9 cellular contexts compared by ENCODE assay signal in genomic region chr6:33745558-33745957, GRCh38. TPM values are rescaled to one million over a fixed set of nuclear protein-coding genes. Genes with fewer than 3 reads are reported as not detected.
DNase-seq lines count a peak whose midpoint lies in the region; ATAC-seq, FAIRE-seq and TF ChIP-seq lines count a peak whose summit lies in the region.
"Had no signal": no experiment of that assay in that cellular context is flagged by ENCODE, and none has a peak within 500 bp of the region (broad histone marks: within the 10 kb centered on the region; RNA-seq: fewer than 3 reads in every experiment).

No MANE protein-coding gene starts in this region.

- in situ Hi-C loops in astrocyte of the spinal cord (cut with HindIII; ENCODE audit: low sequenced_read_pairs), result no loop called here

- whole genome bisulfite sequencing in spleen, 5 donors, result 76 to 84% (median 81%) methylated on average over 7 of the region's 7 CpGs
- 44 to 66% (median 64%) methylated on average over 7 of the region's 7 CpGs for WGBS in small intestine, 3 donors

- ATAC-seq in left lobe of liver, result peak; percentile 35
- no peak for ATAC-seq in GM18511 (IDR thresholded peaks at IDR 0.05; ENCODE audit: unreplicated experiment)
- ATAC-seq: natural killer cell had no signal

- H3K4me3 ChIP-seq in HUES48 (ENCODE audit: low read depth, low read length) (no peak overlapping the region), astrocyte of the spinal cord (ENCODE audit: low read depth, low read length) (no peak overlapping the region), spleen (peak overlapping the region in 4 of 8 donors; percentile 23 to 58 (median 31)), small intestine (ENCODE audit: low read depth in 1 of 2, low read length in 2 of 2) (no peak overlapping the region)

- no peak for FAIRE-seq in small intestine (lab: Jason Lieb, UNC)

- DNase-seq in astrocyte of the spinal cord (ENCODE audit: low read depth, low spot score) (peak; percentile 17), left lobe of liver (ENCODE audit: low spot score) (no peak), spleen (no peak), SK-N-DZ (ENCODE audit: low spot score) (no peak), small intestine (no peak)
- DNase-seq: activated CD4-positive, alpha-beta T cell treated with anti-CD3 and anti-CD28 coated beads, Interleukin-2, amount 10 ng/mL, durations not matched to agents 24 days and 14 days; natural killer cell had no signal

- H3K9me3 ChIP-seq in HUES48 (ENCODE audit: control insufficient read depth, insufficient read depth, low read length), result no peaks in the 10 kb centered on the region
- no peaks in the 10 kb centered on the region for H3K9me3 ChIP-seq in spleen
- no peaks in the 10 kb centered on the region for H3K9me3 ChIP-seq in small intestine (ENCODE audit: control insufficient read depth, low read depth)

- H3K27ac ChIP-seq in HUES48 (ENCODE audit: low read depth, low read length) (peak overlapping the region; percentile 24), spleen (peak overlapping the region in 7 of 8 donors; percentile 26 to 78 (median 67)), small intestine (ENCODE audit: low read depth in 1 of 2, low read length in 1 of 2) (peak overlapping the region in 1 of 2 donors; percentile 86)

- TF ChIP-seq CTCF in astrocyte of the spinal cord (IDR thresholded peaks at IDR 0.05; ENCODE audit: low read depth, low read length) (no peak), spleen (IDR thresholded peaks at IDR 0.05 in 8 of 11, conservative IDR thresholded peaks at IDR 0.05 in 3 of 11) (no peak)

- H3K27me3 ChIP-seq in HUES48 (ENCODE audit: control insufficient read depth, insufficient read depth, low read length) (no peaks in the 10 kb centered on the region; the same call in 1 of the 2 replicates), spleen (replicated peaks in 1 of 7) (peaks cover 0 to 23% (median 0%) of the 10 kb centered on the region in 7 donors), small intestine (ENCODE audit: control insufficient read depth in 2 of 2, insufficient read depth in 2 of 2, low read length in 2 of 2) (no peaks in the 10 kb centered on the region)

- no peak for TF ChIP-seq POLR2A in spleen (IDR thresholded peaks at IDR 0.05)

- H3K36me3 ChIP-seq in HUES48 (ENCODE audit: control insufficient read depth, insufficient read depth, low read length) (no peaks in the 10 kb centered on the region), spleen (no peaks in the 10 kb centered on the region), small intestine (ENCODE audit: control insufficient read depth in 2 of 2, insufficient read depth in 2 of 2, low read length in 2 of 2) (no peaks in the 10 kb centered on the region)

- H3K4me1 ChIP-seq in HUES48 (ENCODE audit: control insufficient read depth, insufficient read depth, low read length) (peaks cover 25% of the 10 kb centered on the region), spleen (peaks cover 0 to 35% (median 19%) of the 10 kb centered on the region in 6 donors), small intestine (ENCODE audit: control insufficient read depth in 2 of 2, insufficient read depth in 1 of 2, low read depth in 1 of 2, low read length in 1 of 2) (no peaks in the 10 kb centered on the region)

- H3K9ac ChIP-seq in HUES48 (ENCODE audit: low read depth, low read length), result no peak overlapping the region

- intact Hi-C loops in spleen (cut with DNase I; ENCODE audit: low total_unique reads), result no loop called here

RNA-seq across cellular contexts. Expression of gene IP6K3, which starts 1.1 kb away (rescaled TPM):
- 4.1 TPM for total RNA-seq in left lobe of liver
- 1 to 10 TPM in 6 of 7 donors, under 1 TPM in 1; 0.70 to 5.8 (median 2.7) TPM for total RNA-seq in spleen
- polyA plus RNA-seq in spleen, result under 1 TPM; 0.30 to 0.64 (median 0.36) TPM
- polyA plus RNA-seq in SK-N-DZ (2014; cell fraction: cytosol; rRNA removed), result not detected in 2 replicates
- polyA plus RNA-seq in SK-N-DZ (2014; cell fraction: nucleus; rRNA removed), result not detected in 2 replicates
- 1 to 10 TPM in 1 of 3 donors, under 1 TPM in 2; 0.54 to 1.0 (median 0.89) TPM for polyA plus RNA-seq in small intestine
- total RNA-seq: activated CD4-positive, alpha-beta T cell treated with anti-CD3 and anti-CD28 coated beads, Interleukin-2, amount 10 ng/mL, durations not matched to agents 24 days and 14 days; natural killer cell had no signal

RNA-seq across cellular contexts. Expression of gene UQCC2, which starts 34.1 kb away (rescaled TPM):
- total RNA-seq in left lobe of liver (34.9 TPM), spleen (10 to 100 TPM in 6 of 7 donors, 1 to 10 TPM in 1; 8.7 to 34.8 (median 22.4) TPM)
- polyA plus RNA-seq in spleen (10 to 100 TPM; 58.7 to 77.0 (median 66.4) TPM), small intestine (10 to 100 TPM; 36.5 to 51.7 (median 36.7) TPM)
- polyA plus RNA-seq in SK-N-DZ (2014; cell fraction: cytosol; rRNA removed), result 29.7 and 55.5 TPM in 2 replicates
- polyA plus RNA-seq in SK-N-DZ (2014; cell fraction: nucleus; rRNA removed), result 49.0 and 53.5 TPM in 2 replicates

RNA-seq across cellular contexts. Expression of gene LEMD2, which starts 43.4 kb away (rescaled TPM):
- 20.2 TPM for total RNA-seq in left lobe of liver
- total RNA-seq in spleen, result 10 to 100 TPM; 59.3 to 97.6 (median 71.6) TPM
- 10 to 100 TPM; 38.6 to 60.8 (median 50.6) TPM for polyA plus RNA-seq in spleen
- polyA plus RNA-seq in SK-N-DZ (2014; cell fraction: cytosol; rRNA removed), result 48.5 and 52.3 TPM in 2 replicates
- polyA plus RNA-seq in SK-N-DZ (2014; cell fraction: nucleus; rRNA removed), result 107 and 111 TPM in 2 replicates
- polyA plus RNA-seq in small intestine, result 10 to 100 TPM; 48.1 to 53.0 (median 51.3) TPM

RNA-seq across cellular contexts. Expression of gene MLN, which starts 58.2 kb away (rescaled TPM):
- total RNA-seq in left lobe of liver, result not detected
- not detected for total RNA-seq in spleen
- polyA plus RNA-seq in spleen, result not detected
- not detected in 2 replicates for polyA plus RNA-seq in SK-N-DZ (2014; cell fraction: cytosol; rRNA removed)
- polyA plus RNA-seq in SK-N-DZ (2014; cell fraction: nucleus; rRNA removed), result not detected in 2 replicates
- 100 to 1,000 TPM in 2 of 3 donors, 10 to 100 TPM in 1; 89.2 to 264 (median 136) TPM for polyA plus RNA-seq in small intestine
- total RNA-seq: activated CD4-positive, alpha-beta T cell treated with anti-CD3 and anti-CD28 coated beads, Interleukin-2, amount 10 ng/mL, durations not matched to agents 24 days and 14 days; natural killer cell had no signal
